23 cellular contexts compared by ENCODE assay signal in the genomic region with DNA sequence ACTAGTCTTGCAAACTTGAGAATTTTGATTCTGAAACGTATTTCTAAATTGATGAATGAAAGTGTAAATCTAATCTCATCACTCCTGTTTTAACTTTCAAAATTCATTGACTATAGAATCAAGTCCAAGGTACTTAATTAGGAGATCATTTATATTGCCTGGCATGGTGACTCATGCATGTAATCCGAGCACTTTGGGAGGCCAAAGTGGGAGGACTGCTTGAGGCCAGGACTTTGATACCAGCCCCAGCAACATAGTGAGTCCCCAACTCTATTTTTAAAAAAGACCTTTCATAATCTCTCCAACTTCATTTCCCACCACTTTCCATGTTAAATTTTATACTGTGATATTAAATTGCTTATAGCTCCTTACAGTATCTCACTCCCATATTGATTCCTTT. TPM values are rescaled to one million over a fixed set of nuclear protein-coding genes. Genes with fewer than 3 reads are reported as not detected.
A peak's percentile ranks its signal among the peaks of the same experiment; 100 is the strongest.
DNase-seq lines count a peak whose midpoint lies in the region; ATAC-seq, FAIRE-seq and TF ChIP-seq lines count a peak whose summit lies in the region.
"Had no signal": no experiment of that assay in that cellular context is flagged by ENCODE, and none has a peak within 500 bp of the region (broad histone marks: within the 10 kb centered on the region; RNA-seq: fewer than 3 reads in every experiment).

No MANE protein-coding gene starts in this region.

- no peak overlapping the region for H3K9ac ChIP-seq in K562 (ENCODE audit: insufficient read depth in 1 of 2, low read depth in 2 of 2, low read length in 2 of 2)
- H3K9ac ChIP-seq: KMS-11 had no signal

- peaks cover 26% of the 10 kb centered on the region for H3K79me2 ChIP-seq in K562 (ENCODE audit: control insufficient read depth, insufficient read depth, low read length)

- no peaks in the 10 kb centered on the region for H4K20me1 ChIP-seq in K562 (replicated peaks; ENCODE audit: control insufficient read depth, insufficient read depth, low read length)

- no peak for TF ChIP-seq EP300 in K562 (IDR thresholded peaks at IDR 0.05; ENCODE audit: low read length)

- H3K4me1 Mint-ChIP-seq in HFFc6 (ENCODE audit: low read depth), result peaks cover 41% of the 10 kb centered on the region

- peak overlapping the region; percentile 55 for H3K4me3 Mint-ChIP-seq in HFFc6
- H3K4me3 Mint-ChIP-seq: CD14-positive monocyte; CD8-positive, alpha-beta memory T cell had no signal

- POLR2A ChIA-PET in K562 (lab: Yijun Ruan, JAX), result no interaction called here

- H3K36me3 ChIP-seq in K562 (ENCODE audit: control insufficient read depth, insufficient read depth, low read length), result no peaks in the 10 kb centered on the region
- H3K36me3 ChIP-seq: BE2C, HAP-1, Peyer's patch had no signal

- in situ Hi-C loops in K562 (cut with MboI), result no loop called here

- H3K27me3 Mint-ChIP-seq in HFFc6 (ENCODE audit: insufficient read depth), result peaks cover 11% of the 10 kb centered on the region

- WGBS in K562 (ENCODE audit: insufficient coverage, low coverage, missing lambda C conversion rate), result 49% methylated on average over 2 of the region's 2 CpGs

- no peak for TF ChIP-seq RAD21 in K562 (CRISPR knock-in tag; conservative IDR thresholded peaks at IDR 0.05 in 1 of 2, IDR thresholded peaks at IDR 0.05 in 1 of 2)

- CTCF ChIA-PET in K562 (lab: Yijun Ruan, JAX; ENCODE audit: low intra/inter-chr PET ratio), result no interaction called here

- H3K4me1 ChIP-seq in K562 (replicated peaks in 1 of 2; ENCODE audit: control insufficient read depth in 2 of 2, insufficient read depth in 2 of 2, low read length in 2 of 2), result peaks cover 0 to 8% of the 10 kb centered on the region in 2 experiments; a peak in 3 of 5 replicates
- H3K4me1 ChIP-seq: BE2C, HAP-1, Peyer's patch had no signal

- H3K36me3 Mint-ChIP-seq in HFFc6 (ENCODE audit: low read depth), result no peaks in the 10 kb centered on the region
- H3K36me3 Mint-ChIP-seq: CD14-positive monocyte; CD8-positive, alpha-beta memory T cell had no signal

- DNase-seq in ELR (ENCODE audit: low read depth), result peak; percentile 32
- DNase-seq in HFFc6, result no peak
- no peak for DNase-seq in K562 (ENCODE audit: extremely low read depth in 1 of 4, low spot score in 3 of 4)
- DNase-seq in NCI-H2081 (lab: John Stamatoyannopoulos, UW), result no peak
- no peak for DNase-seq in HT-29 (ENCODE audit: low spot score)
- DNase-seq in stimulated activated CD4-positive, alpha-beta T cell treated with anti-CD3 and anti-CD28 coated beads, Interleukin-12 subunit alpha, Interleukin-12 subunit beta, amount 100 ng/mL, for 4 hours, result no peak
- DNase-seq: BE2C; CD8-positive, alpha-beta memory T cell; GOT3; MM.1S; NCI-H2029; NCI-H526 treated with DMSO at 0.1 percent for 48 hours; Peyer's patch; SIG-M5 had no signal

- no peaks in the 10 kb centered on the region for H3K27me3 ChIP-seq in K562 (ENCODE audit: control insufficient read depth in 2 of 2, insufficient read depth in 2 of 2, low read length in 2 of 2)
- H3K27me3 ChIP-seq: BE2C, Peyer's patch had no signal

- H3K27ac ChIP-seq in K562 (ENCODE audit: extremely low read depth, low read depth, low read length), result no peak overlapping the region
- H3K27ac ChIP-seq: HL-60, KMS-11, Peyer's patch, SK-N-MC had no signal

- no TSS peak for BruUV-seq in K562 (replicated peaks; lab: Mats Ljungman, UMichigan)

- TF ChIP-seq CTCF in HFFc6 (IDR thresholded peaks at IDR 0.05) (no peak), K562 (IDR thresholded peaks at IDR 0.05 in 2 of 3, conservative IDR thresholded peaks at IDR 0.05 in 1 of 3; ENCODE audit: insufficient read depth in 2 of 3, low read depth in 1 of 3, low read length in 3 of 3) (no peak)

- peak overlapping the region; percentile 85 for H3K27ac Mint-ChIP-seq in HFFc6
- H3K27ac Mint-ChIP-seq: CD14-positive monocyte; CD8-positive, alpha-beta memory T cell had no signal

- FAIRE-seq in K562 (lab: Jason Lieb, UNC), result no peak
- FAIRE-seq: G401.6 had no signal

- no peak overlapping the region for H2AFZ ChIP-seq in K562 (ENCODE audit: low read depth, low read length)

- no peak for TF ChIP-seq POLR2A in K562 (conservative IDR thresholded peaks at IDR 0.05)

- no peaks in the 10 kb centered on the region for H3K9me3 ChIP-seq in K562 (replicated peaks; ENCODE audit: control insufficient read depth, insufficient read depth, low read depth, low read length)
- H3K9me3 ChIP-seq: BE2C, HAP-1, Peyer's patch had no signal

- no peaks in the 10 kb centered on the region for H3K9me1 ChIP-seq in K562 (ENCODE audit: control insufficient read depth, insufficient read depth, low read length)

- no peak overlapping the region for H3K4me3 ChIP-seq in K562
- H3K4me3 ChIP-seq: HAP-1, Peyer's patch, SK-N-MC had no signal

- H3K9me3 Mint-ChIP-seq in HFFc6, result no peaks in the 10 kb centered on the region

- intact Hi-C loops in K562 (cut with micrococcal nuclease), result loop anchor here (5.0 to 10.0 kb wide), 2 partner anchors 42 to 220 kb away; no protein-coding TSS in a partner anchor

- H3K4me2 ChIP-seq in K562 (ENCODE audit: insufficient read depth, low read length), result no peak overlapping the region
- H3K4me2 ChIP-seq: KMS-11 had no signal

- ATAC-seq in K562 (no peak), GM18858 (IDR thresholded peaks at IDR 0.05; ENCODE audit: unreplicated experiment) (no peak)

RNA-seq across cellular contexts. Expression of a gene that starts 3.0 kb away (rescaled TPM):
- 1 to 10 TPM; 6.5 to 7.7 (median 6.8) TPM for total RNA-seq in HFFc6 (2021; fragmentation: NEBNext Ultra II Directional; extraction: Animal tissue kit (Norgen Biotek cat#: 25700))
- total RNA-seq in K562 (2011; cell fraction: chromatin; rRNA removed; ENCODE audit: low replicate concordance), result 16.2 and 80.1 TPM in 2 replicates
- 8.0 and 9.2 TPM in 2 replicates for total RNA-seq in K562 (2011; cell fraction: nucleolus; rRNA removed)
- total RNA-seq in K562 (2011; cell fraction: nucleoplasm; rRNA removed), result 15.2 and 29.5 TPM in 2 replicates
- total RNA-seq in K562 (2014; rRNA removed), result 8.2 and 9.8 TPM in 2 replicates
- total RNA-seq in K562 (2014; rRNA removed; fragmentation: Illumina TruSeq; extraction: Trizol), result 21.9 and 22.2 TPM in 2 replicates
- total RNA-seq in K562 (2015; rRNA removed; fragmentation: Illumina TruSeq; extraction: Trizol), result 16.8 and 21.1 TPM in 2 replicates
- 14.5 and 14.9 TPM in 2 replicates for total RNA-seq in K562 (2021)
- polyA plus RNA-seq in K562 (2011; rRNA removed), result 7.1 and 10.1 TPM in 2 replicates
- polyA plus RNA-seq in K562 (2011; cell fraction: cytosol; rRNA removed), result 0.95 and 1.4 TPM in 2 replicates
- 6.7 and 9.6 TPM in 2 replicates for polyA plus RNA-seq in K562 (2011; cell fraction: nucleus; rRNA removed)
- 5.5 and 9.7 TPM in 2 replicates for polyA plus RNA-seq in K562 (2012)
- 11.4 and 12.4 TPM in 2 replicates for polyA plus RNA-seq in K562 (2014; fragmentation: Illumina TruSeq; extraction: Trizol)
- polyA plus RNA-seq in K562 (2014; fragmentation: Nextera tagmentation; extraction: Ambion mirVana), result 1 to 10 TPM; 6.7 to 9.5 TPM
- 14.7 and 15.2 TPM in 2 replicates for polyA plus RNA-seq in K562 (2014; rRNA removed)
- 30.3 and 36.4 TPM in 2 replicates for polyA minus RNA-seq in K562 (2011; rRNA and poly(A)+ RNA removed)
- polyA minus RNA-seq in K562 (2011; cell fraction: cytosol; rRNA and poly(A)+ RNA removed), result 7.3 and 7.9 TPM in 2 replicates
- 28.9 and 63.2 TPM in 2 replicates for polyA minus RNA-seq in K562 (2011; cell fraction: nucleus; rRNA and poly(A)+ RNA removed)
- 0.10 and 0.51 TPM in 2 replicates for total RNA-seq in HT-29 (2014; rRNA removed; shearing (Covaris generic))
- total RNA-seq: CD8-positive, alpha-beta memory T cell; OCI-LY7 had no signal
- polyA plus RNA-seq: CD14-positive monocyte; CD8-positive, alpha-beta memory T cell had no signal

RNA-seq across cellular contexts. Expression of a gene that starts 22.3 kb away (rescaled TPM):
- 1 to 10 TPM in 1 of 6 experiments, under 1 TPM in 5; 0.33 to 1.1 (median 0.47) TPM for total RNA-seq in HFFc6 (2021; fragmentation: NEBNext Ultra II Directional; extraction: Animal tissue kit (Norgen Biotek cat#: 25700))
- total RNA-seq in K562 (2011; cell fraction: chromatin; rRNA removed; ENCODE audit: low replicate concordance), result 13.3 and 20.2 TPM in 2 replicates
- total RNA-seq in K562 (2011; cell fraction: nucleolus; rRNA removed), result 10.0 and 13.8 TPM in 2 replicates
- 19.4 and 20.5 TPM in 2 replicates for total RNA-seq in K562 (2011; cell fraction: nucleoplasm; rRNA removed)
- 21.6 and 25.8 TPM in 2 replicates for total RNA-seq in K562 (2014; rRNA removed)
- total RNA-seq in K562 (2014; rRNA removed; fragmentation: Illumina TruSeq; extraction: Trizol), result 40.8 and 44.8 TPM in 2 replicates
- 34.8 and 46.9 TPM in 2 replicates for total RNA-seq in K562 (2015; rRNA removed; fragmentation: Illumina TruSeq; extraction: Trizol)
- total RNA-seq in K562 (2021), result 25.1 and 28.7 TPM in 2 replicates
- polyA plus RNA-seq in K562 (2011; rRNA removed), result 9.3 and 15.2 TPM in 2 replicates
- 4.5 and 5.1 TPM in 2 replicates for polyA plus RNA-seq in K562 (2011; cell fraction: cytosol; rRNA removed)
- 4.8 and 6.0 TPM in 2 replicates for polyA plus RNA-seq in K562 (2011; cell fraction: nucleus; rRNA removed)
- polyA plus RNA-seq in K562 (2012), result 20.9 and 25.7 TPM in 2 replicates
- 20.1 and 21.5 TPM in 2 replicates for polyA plus RNA-seq in K562 (2014; fragmentation: Illumina TruSeq; extraction: Trizol)
- polyA plus RNA-seq in K562 (2014; fragmentation: Nextera tagmentation; extraction: Ambion mirVana), result 10 to 100 TPM; 44.6 to 46.7 TPM
- 15.7 and 17.7 TPM in 2 replicates for polyA plus RNA-seq in K562 (2014; rRNA removed)
- polyA minus RNA-seq in K562 (2011; rRNA and poly(A)+ RNA removed), result 16.4 and 16.5 TPM in 2 replicates
- 9.4 and 12.5 TPM in 2 replicates for polyA minus RNA-seq in K562 (2011; cell fraction: cytosol; rRNA and poly(A)+ RNA removed)
- 11.3 and 17.9 TPM in 2 replicates for polyA minus RNA-seq in K562 (2011; cell fraction: nucleus; rRNA and poly(A)+ RNA removed)
- not detected in 2 replicates for total RNA-seq in HT-29 (2014; rRNA removed; shearing (Covaris generic))
- total RNA-seq: CD8-positive, alpha-beta memory T cell; OCI-LY7; T-helper 1 cell treated with Interleukin-12 subunit alpha and Interleukin-12 subunit beta and Interleukin-4 antibody, amounts not matched to agents 30 ng/mL and 1 ng/mL, for 36 hours had no signal
- polyA plus RNA-seq: CD14-positive monocyte; CD8-positive, alpha-beta memory T cell had no signal

Comparison
In these comparisons a context has a peak if more than half of its experiments do, and no peak if none do; other contexts are left out.
1. RNA of a gene that starts 22.3 kb away (total RNA-seq): 10.0 to 46.9 TPM in K562; 0.33 to 1.1 TPM in HFFc6 and not detected in HT-29; every median in the first group is over 4 times any median in the second.